23 cellular contexts compared by ENCODE assay signal in genomic region chr1:38738207-38738606, GRCh38.
"Had no signal": no experiment of that assay in that cellular context is flagged by ENCODE, and none has a peak within 500 bp of the region (broad histone marks: within the 10 kb centered on the region; RNA-seq: fewer than 3 reads in every experiment).

No MANE protein-coding gene starts in this region.

- H3K4me3 ChIP-seq: lower lobe of right lung, psoas muscle, sigmoid colon, spleen, tibial nerve, uterus had no signal

- H3K9me3 ChIP-seq: lower lobe of right lung, psoas muscle, sigmoid colon, spleen, tibial nerve, uterus had no signal

- H2AFZ ChIP-seq: parathyroid adenoma had no signal

- H3K36me3 ChIP-seq: lower lobe of right lung, sigmoid colon, spleen, tibial nerve, uterus had no signal

- H3K79me2 ChIP-seq: parathyroid adenoma had no signal

- DNase-seq: hippocampal formation; kidney glomerular epithelial cell; left cardiac atrium; left ventricle myocardium superior; lower lobe of right lung; mammary epithelial cell; mesendoderm; naive B cell; natural killer cell; nephron progenitor cell; nucleus accumbens; psoas muscle; right cardiac atrium; sigmoid colon; small intestine; spleen; stimulated activated CD4-positive, alpha-beta T cell treated with anti-CD3 and anti-CD28 coated beads, Interleukin-4, amount 100 ng/mL, for 24 hours; stimulated activated naive CD4-positive, alpha-beta T cell treated with Interleukin-2 at 50 U/mL for 16 hours; stimulated activated naive CD8-positive, alpha-beta T cell treated with anti-CD3 and anti-CD28 coated beads, Interleukin-15, amount 100 ng/mL, for 72 hours; substantia nigra; uterus had no signal

- H3K4me1 ChIP-seq: lower lobe of right lung, parathyroid adenoma, psoas muscle, sigmoid colon, spleen, tibial nerve, uterus had no signal

- H3K27ac ChIP-seq: lower lobe of right lung, parathyroid adenoma, psoas muscle, sigmoid colon, spleen, tibial nerve, uterus had no signal

- H3K27me3 ChIP-seq: sigmoid colon, tibial nerve, uterus had no signal

- H3K9ac ChIP-seq: parathyroid adenoma had no signal
